Comparison of ENCODE assay signal across 1 cellular context in genomic region chr1:84505167-84506001, GRCh38.
A peak's percentile ranks its signal among the peaks of the same experiment; 100 is the strongest.
TF ChIP-seq lines count a peak whose summit lies in the region.

No MANE protein-coding gene starts in this region.

TF ChIP-seq in HepG2, 621 proteins besides CTCF, POLR2A, EP300 and RAD21 (continues in another document):
- TF ChIP-seq ESRRA (CRISPR knock-in tag; IDR thresholded peaks at IDR 0.05; ENCODE audit: low read depth) (peak; percentile 75; the same call in 1 of the 2 replicates), PHF20 (CRISPR knock-in tag; IDR thresholded peaks at IDR 0.05) (no peak), NR2F6 (IDR thresholded peaks at IDR 0.05) (0 out of 2 replicates have a peak, but pooled peaks have one; percentile 8), NR2F6 (CRISPR knock-in tag; IDR thresholded peaks at IDR 0.05) (peak; percentile 42), ZNF207 (IDR thresholded peaks at IDR 0.05; ENCODE audit: borderline replicate concordance) (no peak), TBL1XR1 (IDR thresholded peaks at IDR 0.05; ENCODE audit: borderline replicate concordance, low read length, partially characterized antibody) (peak; percentile 17), RERE (CRISPR knock-in tag; IDR thresholded peaks at IDR 0.05; ENCODE audit: low read depth) (peak; percentile 20; the same call in 1 of the 2 replicates), GATAD1 (CRISPR knock-in tag; IDR thresholded peaks at IDR 0.05) (peak; percentile 52; the same call in 1 of the 2 replicates), ZNF75D (CRISPR knock-in tag; IDR thresholded peaks at IDR 0.05; ENCODE audit: borderline replicate concordance) (no peak), YEATS4 (CRISPR knock-in tag; IDR thresholded peaks at IDR 0.05; ENCODE audit: borderline replicate concordance) (peak; percentile 22), BCLAF1 (IDR thresholded peaks at IDR 0.05) (no peak), ZNF33A (CRISPR knock-in tag; IDR thresholded peaks at IDR 0.05; ENCODE audit: borderline replicate concordance) (no peak), YY1 (IDR thresholded peaks at IDR 0.05; ENCODE audit: insufficient read depth, insufficient replicate concordance, low read depth, low read length) (peak; percentile 24), TARDBP (CRISPR knock-in tag; IDR thresholded peaks at IDR 0.05) (peak; percentile 48; the same call in 1 of the 2 replicates), ZNF343 (CRISPR knock-in tag; IDR thresholded peaks at IDR 0.05) (peak; percentile 49), REPIN1 (CRISPR knock-in tag; IDR thresholded peaks at IDR 0.05; ENCODE audit: borderline replicate concordance, low read depth) (peak; percentile 81; the same call in 1 of the 2 replicates), ZNF614 (CRISPR knock-in tag; IDR thresholded peaks at IDR 0.05; ENCODE audit: borderline replicate concordance) (peak; percentile 58; the same call in 1 of the 2 replicates), BORCS8-MEF2B (CRISPR knock-in tag; IDR thresholded peaks at IDR 0.05) (0 out of 2 replicates have a peak, but pooled peaks have one; percentile 4), RARA (CRISPR knock-in tag; IDR thresholded peaks at IDR 0.05) (peak; percentile 89), KDM3A (CRISPR knock-in tag; IDR thresholded peaks at IDR 0.05; ENCODE audit: low read depth) (0 out of 2 replicates have a peak, but pooled peaks have one; percentile 55), POLR2AphosphoS2 (IDR thresholded peaks at IDR 0.05; ENCODE audit: low read depth, low read length) (peak; percentile 93), USF2 (IDR thresholded peaks at IDR 0.05; ENCODE audit: low read depth, low read length) (no peak), USF2 (CRISPR knock-in tag; IDR thresholded peaks at IDR 0.05; ENCODE audit: borderline replicate concordance) (no peak), HNF4A (CRISPR knock-in tag; IDR thresholded peaks at IDR 0.05) (peak; percentile 83), TFAP4 (IDR thresholded peaks at IDR 0.05; ENCODE audit: borderline replicate concordance, low read depth) (peak; percentile 31), MYPOP (CRISPR knock-in tag; IDR thresholded peaks at IDR 0.05) (peak; percentile 29; the same call in 1 of the 2 replicates), ZNF264 (CRISPR knock-in tag; IDR thresholded peaks at IDR 0.05) (0 out of 2 replicates have a peak, but pooled peaks have one; percentile 54), SP5 (CRISPR knock-in tag; IDR thresholded peaks at IDR 0.05; ENCODE audit: borderline replicate concordance, low read depth) (no peak), HHEX (CRISPR knock-in tag; IDR thresholded peaks at IDR 0.05) (peak; percentile 62; the same call in 1 of the 2 replicates), ZNF816 (CRISPR knock-in tag; IDR thresholded peaks at IDR 0.05; ENCODE audit: borderline replicate concordance) (0 out of 2 replicates have a peak, but pooled peaks have one; percentile 69), NONO (IDR thresholded peaks at IDR 0.05) (no peak), NONO (CRISPR knock-in tag; conservative IDR thresholded peaks at IDR 0.05) (0 out of 2 replicates have a peak, but pooled peaks have one; percentile 23), BHLHE40 (IDR thresholded peaks at IDR 0.05; ENCODE audit: low read length) (0 out of 2 replicates have a peak, but pooled peaks have one; percentile 18), HMGXB4 (CRISPR knock-in tag; IDR thresholded peaks at IDR 0.05; ENCODE audit: borderline replicate concordance in 1 of 2, low read depth in 1 of 2) (peak in 1 of 2 experiments; percentile 61; a peak in 1 of 4 replicates), NFAT5 (CRISPR knock-in tag; IDR thresholded peaks at IDR 0.05) (0 out of 2 replicates have a peak, but pooled peaks have one; percentile 15), CEBPB (IDR thresholded peaks at IDR 0.05; ENCODE audit: borderline replicate concordance, low read depth, low read length) (peak; percentile 90), MTA1 (CRISPR knock-in tag; IDR thresholded peaks at IDR 0.05; ENCODE audit: borderline replicate concordance) (peak; percentile 16; the same call in 1 of the 2 replicates), ZNF446 (CRISPR knock-in tag; IDR thresholded peaks at IDR 0.05) (0 out of 2 replicates have a peak, but pooled peaks have one; percentile 32), ZNF557 (CRISPR knock-in tag; IDR thresholded peaks at IDR 0.05) (no peak), SOX6 (IDR thresholded peaks at IDR 0.05) (no peak), SOX6 (CRISPR knock-in tag; IDR thresholded peaks at IDR 0.05) (peak; percentile 87), ZFP62 (CRISPR knock-in tag; IDR thresholded peaks at IDR 0.05) (no peak), ZNF747 (CRISPR knock-in tag; IDR thresholded peaks at IDR 0.05; ENCODE audit: borderline replicate concordance) (0 out of 2 replicates have a peak, but pooled peaks have one; percentile 29), ZNF543 (CRISPR knock-in tag; IDR thresholded peaks at IDR 0.05) (peak; percentile 16; the same call in 1 of the 2 replicates)
